ENCODE assay signal across 1 cellular context in the genomic region with DNA sequence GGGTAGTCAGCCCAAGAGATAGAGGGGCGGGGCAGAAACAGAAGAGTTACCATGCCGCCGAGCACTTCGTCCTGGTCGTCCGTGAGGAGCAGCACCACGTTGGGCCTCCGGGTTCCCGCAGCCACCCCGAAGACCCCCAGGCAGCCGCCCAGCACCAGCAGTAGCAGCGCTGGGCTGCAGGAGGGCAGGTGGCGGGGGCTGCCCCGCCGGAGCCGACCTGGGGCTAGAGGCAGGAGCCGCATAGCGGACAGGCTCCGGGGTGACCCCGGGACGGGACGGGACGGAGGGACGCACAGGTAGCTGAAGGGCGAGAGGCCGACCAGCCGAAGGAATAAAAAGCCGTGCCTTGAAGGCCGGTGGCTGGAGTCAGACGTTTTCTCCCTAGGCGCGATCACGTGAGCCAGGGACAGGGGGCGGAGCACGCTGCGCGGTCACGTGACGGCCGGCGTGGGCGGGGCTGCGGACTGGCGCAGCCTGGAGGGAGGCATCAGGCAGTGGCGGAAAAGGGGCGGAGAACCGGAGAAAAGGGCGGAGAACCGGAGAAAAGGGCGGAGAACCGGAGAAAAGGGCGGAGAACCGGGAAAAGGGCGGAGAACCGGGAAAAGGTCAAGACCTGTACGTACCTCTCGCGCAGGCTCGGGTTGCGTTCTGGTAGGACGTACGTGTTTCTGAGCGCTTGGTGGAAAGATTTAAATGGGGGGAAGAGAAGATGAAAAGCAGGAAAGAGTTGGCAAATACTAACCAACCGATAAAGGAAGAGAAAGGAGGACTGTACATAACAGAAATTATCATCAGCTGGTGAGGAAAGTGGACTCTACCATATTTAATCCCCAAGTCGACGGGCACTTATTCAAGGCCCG.
TF ChIP-seq lines count a peak whose summit lies in the region.

GNS (minus strand) TSS at position 372 of the 860 bp plus-strand sequence; CDS start at position 242, 130 bp downstream.

TF ChIP-seq in K562, 482 proteins besides CTCF, POLR2A, EP300 and RAD21 (continued from another document and continues in another):
- peak; percentile 86 for TF ChIP-seq RBBP5 (IDR thresholded peaks at IDR 0.05; ENCODE audit: borderline replicate concordance, insufficient read depth, low read length, poor library complexity, severe bottlenecking)
- TF ChIP-seq, protein P1, sequence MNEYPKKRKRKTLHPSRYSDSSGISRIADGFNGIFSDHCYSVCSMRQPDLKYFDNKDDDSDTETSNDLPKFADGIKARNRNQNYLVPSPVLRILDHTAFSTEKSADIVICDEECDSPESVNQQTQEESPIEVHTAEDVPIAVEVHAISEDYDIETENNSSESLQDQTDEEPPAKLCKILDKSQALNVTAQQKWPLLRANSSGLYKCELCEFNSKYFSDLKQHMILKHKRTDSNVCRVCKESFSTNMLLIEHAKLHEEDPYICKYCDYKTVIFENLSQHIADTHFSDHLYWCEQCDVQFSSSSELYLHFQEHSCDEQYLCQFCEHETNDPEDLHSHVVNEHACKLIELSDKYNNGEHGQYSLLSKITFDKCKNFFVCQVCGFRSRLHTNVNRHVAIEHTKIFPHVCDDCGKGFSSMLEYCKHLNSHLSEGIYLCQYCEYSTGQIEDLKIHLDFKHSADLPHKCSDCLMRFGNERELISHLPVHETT (CRISPR knock-in tag; conservative IDR thresholded peaks at IDR 0.05 in 1 of 2, IDR thresholded peaks at IDR 0.05 in 1 of 2) = peak in 1 of 2 experiments; percentile 100; a peak in 2 of 4 replicates
- no peak for TF ChIP-seq CEBPG (CRISPR knock-in tag; IDR thresholded peaks at IDR 0.05)
- TF ChIP-seq CEBPG (tag; conservative IDR thresholded peaks at IDR 0.05 in 1 of 2, IDR thresholded peaks at IDR 0.05 in 1 of 2) = no peak
- TF ChIP-seq ERF (CRISPR knock-in tag; IDR thresholded peaks at IDR 0.05) = no peak
- TF ChIP-seq U2AF2 (optimal IDR thresholded peaks at IDR 0.05; ENCODE audit: low read depth, low read length) = no peak
- no peak for TF ChIP-seq ZNF41 (CRISPR knock-in tag; conservative IDR thresholded peaks at IDR 0.05)
- no peak for TF ChIP-seq OTX1 (CRISPR knock-in tag; IDR thresholded peaks at IDR 0.05)
- TF ChIP-seq ZNF79 (CRISPR knock-in tag; IDR thresholded peaks at IDR 0.05; ENCODE audit: low read depth) = no peak
- TF ChIP-seq COPS2 (conservative IDR thresholded peaks at IDR 0.05) = no peak
- TF ChIP-seq CC2D1A (IDR thresholded peaks at IDR 0.05) = peak; percentile 29; the same call in 1 of the 2 replicates
- no peak for TF ChIP-seq TAF1 (IDR thresholded peaks at IDR 0.05; ENCODE audit: control insufficient read depth, extremely low read depth, insufficient read depth, low read length, severe bottlenecking)
- TF ChIP-seq RBM14 (IDR thresholded peaks at IDR 0.05; ENCODE audit: borderline replicate concordance, insufficient read depth, low read depth, low read length) = no peak
- peak; percentile 89 to 95 for TF ChIP-seq MNT (conservative IDR thresholded peaks at IDR 0.05)
- TF ChIP-seq BHLHE40 (IDR thresholded peaks at IDR 0.05; ENCODE audit: low read length) = peak; percentile 99
- TF ChIP-seq YY1 (IDR thresholded peaks at IDR 0.05; ENCODE audit: borderline replicate concordance in 1 of 3, control insufficient read depth in 1 of 3, extremely low read depth in 1 of 3, insufficient read depth in 3 of 3, insufficient read length in 1 of 3, insufficient replicate concordance in 2 of 3, low read depth in 1 of 3, low read length in 2 of 3) = peak in 1 of 3 experiments; percentile 46
- TF ChIP-seq PCBP1 (IDR thresholded peaks at IDR 0.05; ENCODE audit: low read depth, low read length, poor library complexity, severe bottlenecking) = no peak
- TF ChIP-seq CREBBP (IDR thresholded peaks at IDR 0.05; ENCODE audit: low read depth, low read length) = no peak
- TF ChIP-seq PHF20 (IDR thresholded peaks at IDR 0.05; ENCODE audit: partially characterized antibody) = peak; percentile 96
- no peak for TF ChIP-seq RFX1 (IDR thresholded peaks at IDR 0.05)
- no peak; the same call in 1 of the 2 replicates for TF ChIP-seq PML (IDR thresholded peaks at IDR 0.05; ENCODE audit: low read length)
- no peak for TF ChIP-seq ILK (tag; IDR thresholded peaks at IDR 0.05; ENCODE audit: borderline replicate concordance, low read depth)
- TF ChIP-seq, protein P2, sequence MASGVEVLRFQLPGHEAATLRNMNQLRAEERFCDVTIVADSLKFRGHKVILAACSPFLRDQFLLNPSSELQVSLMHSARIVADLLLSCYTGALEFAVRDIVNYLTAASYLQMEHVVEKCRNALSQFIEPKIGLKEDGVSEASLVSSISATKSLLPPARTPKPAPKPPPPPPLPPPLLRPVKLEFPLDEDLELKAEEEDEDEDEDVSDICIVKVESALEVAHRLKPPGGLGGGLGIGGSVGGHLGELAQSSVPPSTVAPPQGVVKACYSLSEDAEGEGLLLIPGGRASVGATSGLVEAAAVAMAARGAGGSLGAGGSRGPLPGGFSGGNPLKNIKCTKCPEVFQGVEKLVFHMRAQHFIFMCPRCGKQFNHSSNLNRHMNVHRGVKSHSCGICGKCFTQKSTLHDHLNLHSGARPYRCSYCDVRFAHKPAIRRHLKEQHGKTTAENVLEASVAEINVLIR (CRISPR knock-in tag; IDR thresholded peaks at IDR 0.05) = no peak
- TF ChIP-seq, protein P3, sequence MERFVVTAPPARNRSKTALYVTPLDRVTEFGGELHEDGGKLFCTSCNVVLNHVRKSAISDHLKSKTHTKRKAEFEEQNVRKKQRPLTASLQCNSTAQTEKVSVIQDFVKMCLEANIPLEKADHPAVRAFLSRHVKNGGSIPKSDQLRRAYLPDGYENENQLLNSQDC (CRISPR knock-in tag; IDR thresholded peaks at IDR 0.05) = no peak
- no peak for TF ChIP-seq ZBTB7A (IDR thresholded peaks at IDR 0.05; ENCODE audit: borderline replicate concordance, control insufficient read depth, low read depth, low read length)
- TF ChIP-seq, protein P4, sequence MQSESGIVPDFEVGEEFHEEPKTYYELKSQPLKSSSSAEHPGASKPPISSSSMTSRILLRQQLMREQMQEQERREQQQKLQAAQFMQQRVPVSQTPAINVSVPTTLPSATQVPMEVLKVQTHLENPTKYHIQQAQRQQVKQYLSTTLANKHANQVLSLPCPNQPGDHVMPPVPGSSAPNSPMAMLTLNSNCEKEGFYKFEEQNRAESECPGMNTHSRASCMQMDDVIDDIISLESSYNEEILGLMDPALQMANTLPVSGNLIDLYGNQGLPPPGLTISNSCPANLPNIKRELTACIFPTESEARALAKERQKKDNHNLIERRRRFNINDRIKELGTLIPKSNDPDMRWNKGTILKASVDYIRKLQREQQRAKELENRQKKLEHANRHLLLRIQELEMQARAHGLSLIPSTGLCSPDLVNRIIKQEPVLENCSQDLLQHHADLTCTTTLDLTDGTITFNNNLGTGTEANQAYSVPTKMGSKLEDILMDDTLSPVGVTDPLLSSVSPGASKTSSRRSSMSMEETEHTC (IDR thresholded peaks at IDR 0.05) = peak; percentile 90; the same call in 1 of the 2 replicates
- no peak for TF ChIP-seq ZNF655 (CRISPR knock-in tag; IDR thresholded peaks at IDR 0.05)
- TF ChIP-seq RBM25 (IDR thresholded peaks at IDR 0.05; ENCODE audit: low read depth, low read length, severe bottlenecking) = no peak
- peak; percentile 38 for TF ChIP-seq HMGN3 (IDR thresholded peaks at IDR 0.05; ENCODE audit: borderline replicate concordance, extremely low read depth, insufficient read length, low read depth, low read length)
- no peak for TF ChIP-seq PTRF (tag; IDR thresholded peaks at IDR 0.05)
- TF ChIP-seq SRF (CRISPR knock-in tag; IDR thresholded peaks at IDR 0.05) = no peak; a peak in 1 of 4 replicates
- TF ChIP-seq LCOR (CRISPR knock-in tag; IDR thresholded peaks at IDR 0.05) = peak; percentile 49; the same call in 1 of the 2 replicates
- no peak for TF ChIP-seq EHMT2 (IDR thresholded peaks at IDR 0.05)
- TF ChIP-seq ZNF384 (IDR thresholded peaks at IDR 0.05; ENCODE audit: low read depth, low read length) = no peak
- TF ChIP-seq SIN3B (IDR thresholded peaks at IDR 0.05; ENCODE audit: low read depth) = peak; percentile 85
- TF ChIP-seq, protein P5, sequence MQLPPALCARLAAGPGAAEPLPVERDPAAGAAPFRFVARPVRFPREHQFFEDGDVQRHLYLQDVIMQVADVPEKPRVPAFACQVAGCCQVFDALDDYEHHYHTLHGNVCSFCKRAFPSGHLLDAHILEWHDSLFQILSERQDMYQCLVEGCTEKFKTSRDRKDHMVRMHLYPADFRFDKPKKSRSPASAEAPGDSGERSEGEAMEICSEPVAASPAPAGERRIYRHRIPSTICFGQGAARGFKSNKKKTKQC (CRISPR knock-in tag; IDR thresholded peaks at IDR 0.05) = peak; percentile 11; the same call in 1 of the 2 replicates
- no peak for TF ChIP-seq TCF7 (IDR thresholded peaks at IDR 0.05; ENCODE audit: borderline replicate concordance)
- TF ChIP-seq ZNF12 (CRISPR knock-in tag; IDR thresholded peaks at IDR 0.05) = no peak
- TF ChIP-seq, protein P6, sequence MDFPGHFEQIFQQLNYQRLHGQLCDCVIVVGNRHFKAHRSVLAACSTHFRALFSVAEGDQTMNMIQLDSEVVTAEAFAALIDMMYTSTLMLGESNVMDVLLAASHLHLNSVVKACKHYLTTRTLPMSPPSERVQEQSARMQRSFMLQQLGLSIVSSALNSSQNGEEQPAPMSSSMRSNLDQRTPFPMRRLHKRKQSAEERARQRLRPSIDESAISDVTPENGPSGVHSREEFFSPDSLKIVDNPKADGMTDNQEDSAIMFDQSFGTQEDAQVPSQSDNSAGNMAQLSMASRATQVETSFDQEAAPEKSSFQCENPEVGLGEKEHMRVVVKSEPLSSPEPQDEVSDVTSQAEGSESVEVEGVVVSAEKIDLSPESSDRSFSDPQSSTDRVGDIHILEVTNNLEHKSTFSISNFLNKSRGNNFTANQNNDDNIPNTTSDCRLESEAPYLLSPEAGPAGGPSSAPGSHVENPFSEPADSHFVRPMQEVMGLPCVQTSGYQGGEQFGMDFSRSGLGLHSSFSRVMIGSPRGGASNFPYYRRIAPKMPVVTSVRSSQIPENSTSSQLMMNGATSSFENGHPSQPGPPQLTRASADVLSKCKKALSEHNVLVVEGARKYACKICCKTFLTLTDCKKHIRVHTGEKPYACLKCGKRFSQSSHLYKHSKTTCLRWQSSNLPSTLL (IDR thresholded peaks at IDR 0.05) = no peak
- TF ChIP-seq HBP1 (CRISPR knock-in tag; IDR thresholded peaks at IDR 0.05) = no peak; the same call in 1 of the 2 replicates
- no peak for TF ChIP-seq PRMT5 (CRISPR knock-in tag; IDR thresholded peaks at IDR 0.05)
- no peak for TF ChIP-seq NCOR1 (IDR thresholded peaks at IDR 0.05)
- TF ChIP-seq HNRNPUL1 (IDR thresholded peaks at IDR 0.05; ENCODE audit: low read length) = no peak
- no peak for TF ChIP-seq DMBX1 (CRISPR knock-in tag; IDR thresholded peaks at IDR 0.05; ENCODE audit: borderline replicate concordance)
- TF ChIP-seq ZFP36 (IDR thresholded peaks at IDR 0.05; ENCODE audit: low read depth, low read length, partially characterized antibody) = no peak
- no peak for TF ChIP-seq ZNF740 (CRISPR knock-in tag; IDR thresholded peaks at IDR 0.05)
- TF ChIP-seq ZNF740 (tag; IDR thresholded peaks at IDR 0.05) = no peak
